In genomic region chr1:16222716-16223115, GRCh38 we compare ENCODE assay signal across 1 cellular context.
TF ChIP-seq lines count a peak whose summit lies in the region.

No MANE protein-coding gene starts in this region.

TF ChIP-seq in HEK293, 187 proteins besides CTCF, POLR2A, EP300 and RAD21 (continued from another document):
- TF ChIP-seq, protein P1, sequence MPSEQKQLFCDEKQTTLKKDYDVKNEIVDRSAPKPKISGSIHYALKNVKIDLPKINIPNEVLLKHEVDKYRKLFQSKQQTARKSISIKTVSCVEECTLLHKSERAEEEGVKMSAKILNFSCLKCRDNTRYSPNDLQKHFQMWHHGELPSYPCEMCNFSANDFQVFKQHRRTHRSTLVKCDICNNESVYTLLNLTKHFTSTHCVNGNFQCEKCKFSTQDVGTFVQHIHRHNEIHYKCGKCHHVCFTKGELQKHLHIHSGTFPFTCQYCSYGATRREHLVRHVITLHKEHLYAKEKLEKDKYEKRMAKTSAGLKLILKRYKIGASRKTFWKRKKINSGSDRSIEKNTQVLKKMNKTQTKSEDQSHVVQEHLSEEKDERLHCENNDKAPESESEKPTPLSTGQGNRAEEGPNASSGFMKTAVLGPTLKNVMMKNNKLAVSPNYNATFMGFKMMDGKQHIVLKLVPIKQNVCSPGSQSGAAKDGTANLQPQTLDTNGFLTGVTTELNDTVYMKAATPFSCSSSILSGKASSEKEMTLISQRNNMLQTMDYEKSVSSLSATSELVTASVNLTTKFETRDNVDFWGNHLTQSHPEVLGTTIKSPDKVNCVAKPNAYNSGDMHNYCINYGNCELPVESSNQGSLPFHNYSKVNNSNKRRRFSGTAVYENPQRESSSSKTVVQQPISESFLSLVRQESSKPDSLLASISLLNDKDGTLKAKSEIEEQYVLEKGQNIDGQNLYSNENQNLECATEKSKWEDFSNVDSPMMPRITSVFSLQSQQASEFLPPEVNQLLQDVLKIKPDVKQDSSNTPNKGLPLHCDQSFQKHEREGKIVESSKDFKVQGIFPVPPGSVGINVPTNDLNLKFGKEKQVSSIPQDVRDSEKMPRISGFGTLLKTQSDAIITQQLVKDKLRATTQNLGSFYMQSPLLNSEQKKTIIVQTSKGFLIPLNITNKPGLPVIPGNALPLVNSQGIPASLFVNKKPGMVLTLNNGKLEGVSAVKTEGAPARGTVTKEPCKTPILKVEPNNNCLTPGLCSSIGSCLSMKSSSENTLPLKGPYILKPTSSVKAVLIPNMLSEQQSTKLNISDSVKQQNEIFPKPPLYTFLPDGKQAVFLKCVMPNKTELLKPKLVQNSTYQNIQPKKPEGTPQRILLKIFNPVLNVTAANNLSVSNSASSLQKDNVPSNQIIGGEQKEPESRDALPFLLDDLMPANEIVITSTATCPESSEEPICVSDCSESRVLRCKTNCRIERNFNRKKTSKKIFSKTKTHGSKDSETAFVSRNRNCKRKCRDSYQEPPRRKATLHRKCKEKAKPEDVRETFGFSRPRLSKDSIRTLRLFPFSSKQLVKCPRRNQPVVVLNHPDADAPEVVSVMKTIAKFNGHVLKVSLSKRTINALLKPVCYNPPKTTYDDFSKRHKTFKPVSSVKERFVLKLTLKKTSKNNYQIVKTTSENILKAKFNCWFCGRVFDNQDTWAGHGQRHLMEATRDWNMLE (tag by site-specific recombination; conservative IDR thresholded peaks at IDR 0.05; ENCODE audit: low read depth), result peak; percentile 94
- TF ChIP-seq ZNF558 (tag by site-specific recombination; IDR thresholded peaks at IDR 0.05), result peak; percentile 87
- peak; percentile 78 for TF ChIP-seq ZNF623 (tag by site-specific recombination; IDR thresholded peaks at IDR 0.05)
- TF ChIP-seq KLF7 (tag by site-specific recombination; IDR thresholded peaks at IDR 0.05; ENCODE audit: borderline replicate concordance), result peak; percentile 70; the same call in 1 of the 2 replicates
- TF ChIP-seq ZBTB8A (tag by site-specific recombination; IDR thresholded peaks at IDR 0.05), result peak; percentile 84
- TF ChIP-seq ZXDB (tag by site-specific recombination; IDR thresholded peaks at IDR 0.05), result peak; percentile 56
- peak; percentile 61 for TF ChIP-seq ZNF629 (tag by site-specific recombination; IDR thresholded peaks at IDR 0.05)
- peak; percentile 78; the same call in 1 of the 2 replicates for TF ChIP-seq ZNF560 (tag by site-specific recombination; IDR thresholded peaks at IDR 0.05; ENCODE audit: borderline replicate concordance)
- 0 out of 2 replicates have a peak, but pooled peaks have one; percentile 60 for TF ChIP-seq ZNF292 (tag by site-specific recombination; IDR thresholded peaks at IDR 0.05; ENCODE audit: borderline replicate concordance, low read depth)
- TF ChIP-seq ZNF341 (tag by site-specific recombination; IDR thresholded peaks at IDR 0.05; ENCODE audit: low read depth), result peak; percentile 31; the same call in 1 of the 2 replicates
- TF ChIP-seq REST (tag by site-specific recombination; IDR thresholded peaks at IDR 0.05), result peak; percentile 71
- 0 out of 2 replicates have a peak, but pooled peaks have one; percentile 19 for TF ChIP-seq ZNF223 (tag by site-specific recombination; IDR thresholded peaks at IDR 0.05)
